ENCODE assay signal across 23 cellular contexts in the genomic region with DNA sequence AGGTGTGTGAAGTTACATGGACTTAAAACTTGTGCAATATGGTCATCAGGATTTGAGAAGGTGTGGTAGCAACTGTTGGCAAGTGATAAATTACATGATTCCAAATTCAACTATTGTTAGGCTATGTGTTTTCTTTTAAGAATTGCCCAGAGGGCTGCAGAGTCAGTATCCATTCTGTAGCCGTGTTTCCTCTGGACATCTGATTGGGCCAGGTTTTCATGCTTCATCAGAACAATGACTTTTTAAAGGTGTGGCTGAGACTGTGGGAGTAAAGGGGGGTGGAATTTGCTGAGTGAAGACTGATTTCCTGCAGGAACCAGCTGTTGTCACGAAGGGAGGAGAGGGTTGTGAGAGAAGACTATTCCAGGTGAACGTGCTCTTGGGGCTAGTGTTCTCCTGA.
DNase-seq lines count a peak whose midpoint lies in the region; ATAC-seq and TF ChIP-seq lines count a peak whose summit lies in the region.
"Had no signal": no experiment of that assay in that cellular context is flagged by ENCODE, and none has a peak within 500 bp of the region (broad histone marks: within the 10 kb centered on the region; RNA-seq: fewer than 3 reads in every experiment).

No MANE protein-coding gene starts in this region.

- POLR2A ChIA-PET in RWPE1 (lab: Yijun Ruan, JAX; ENCODE audit: low non-redundant PET), result no interaction called here

- CTCF ChIA-PET in RWPE1 (lab: Yijun Ruan, JAX), result interaction anchor here (0.7 kb wide), 1 partner anchor 1179 kb away, joined by 4 read pairs; no protein-coding TSS in a partner anchor

- H3K27ac ChIP-seq in RWPE1 (no peak overlapping the region), epithelial cell of prostate (peak overlapping the region; percentile 89)
- H3K27ac ChIP-seq: BLaER1 had no signal

- TF ChIP-seq CTCF in RWPE1 (conservative IDR thresholded peaks at IDR 0.05; ENCODE audit: low read depth), result no peak

- no peak for ATAC-seq in GM21717 (IDR thresholded peaks at IDR 0.05; ENCODE audit: unreplicated experiment)
- ATAC-seq: K562 had no signal

- DNase-seq in HPDE6-E6E7 (ENCODE audit: extremely low spot score) (peak; percentile 67), RWPE1 (ENCODE audit: low spot score) (peak; percentile 62), epithelial cell of prostate (ENCODE audit: low read depth, low spot score) (peak; percentile 55), kidney tubule cell (ENCODE audit: low spot score) (peak; percentile 2), UCSD-AML1 (lab: John Stamatoyannopoulos, UW; ENCODE audit: unreplicated experiment) (no peak)
- DNase-seq in stimulated activated CD4-positive, alpha-beta T cell treated with anti-CD3 and anti-CD28 coated beads, Interleukin-12 subunit alpha, Interleukin-12 subunit beta, amount 100 ng/mL, for 4 hours, result no peak
- DNase-seq in effector CD4-positive, alpha-beta T cell, result no peak
- DNase-seq: CD4-positive, alpha-beta T cell; GOT3; HFFc6; Kasumi-1; MG63; NCI-H1694; NCI-H2081; NCI-H446; NCI-H524 treated with DMSO at 0.1 percent for 48 hours; NCI-H82; NK-92 treated with Interleukin-12 subunit alpha and Interleukin-12 subunit beta, amount 100 ng/mL, for 24 hours; RPMI8226; SHP77 treated with DMSO at 0.1 percent for 48 hours had no signal

Comparison
In these comparisons a context has a peak if more than half of its experiments do, and no peak if none do; other contexts are left out.
1. DNase-seq: peak in HPDE6-E6E7 (single experiment), RWPE1 (single experiment), epithelial cell of prostate (single experiment) and kidney tubule cell (single experiment); none in stimulated activated CD4-positive, alpha-beta T cell treated with anti-CD3 and anti-CD28 coated beads, Interleukin-12 subunit alpha, Interleukin-12 subunit beta, amount 100 ng/mL, for 4 hours (single experiment), UCSD-AML1 (single experiment) and effector CD4-positive, alpha-beta T cell (single experiment).